Comparison of ENCODE assay signal across 10 cellular contexts in the genomic region with DNA sequence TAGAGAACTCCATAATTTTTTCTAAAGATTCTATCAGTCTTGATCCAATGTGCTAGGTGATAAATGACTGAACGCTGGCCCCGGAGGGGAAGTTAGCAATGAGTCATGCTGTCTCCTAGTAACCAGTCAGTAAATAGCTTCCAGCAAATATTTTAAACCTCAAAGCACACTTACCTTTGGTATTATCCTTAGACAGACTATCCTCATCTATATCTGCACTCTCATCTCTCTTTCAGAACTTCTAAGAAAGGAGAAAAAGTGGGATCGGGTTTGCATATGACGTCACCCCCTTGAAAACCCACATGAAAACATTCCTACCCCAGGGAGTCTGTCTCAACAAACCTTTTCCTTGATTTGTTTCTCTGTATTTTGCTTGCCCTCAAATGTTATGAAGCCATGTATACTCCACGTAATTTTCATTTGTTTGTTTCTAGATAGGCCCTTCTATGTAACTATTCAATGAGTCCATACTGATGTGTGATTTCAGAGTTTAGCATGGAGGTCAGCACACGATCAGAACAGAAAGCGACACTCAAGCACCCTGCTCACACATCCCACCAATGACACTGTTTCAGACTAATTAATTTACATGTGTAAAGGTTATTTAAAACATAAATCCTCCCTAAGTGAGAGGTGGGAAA.
DNase-seq lines count a peak whose midpoint lies in the region; ATAC-seq and FAIRE-seq lines count a peak whose summit lies in the region.
"Had no signal": no experiment of that assay in that cellular context is flagged by ENCODE, and none has a peak within 500 bp of the region (broad histone marks: within the 10 kb centered on the region; RNA-seq: fewer than 3 reads in every experiment).

No MANE protein-coding gene starts in this region.

- H3K27ac ChIP-seq in small intestine (ENCODE audit: low read depth in 1 of 2, low read length in 1 of 2) = no peak overlapping the region

- no peaks in the 10 kb centered on the region for H3K27me3 Mint-ChIP-seq in T-helper 2 cell treated with Interferon-gamma antibody and Interleukin-4, amounts not matched to agents 5 μg/mL and 100 μg/mL, for 36 hours (ENCODE audit: low read depth)
- H3K27me3 Mint-ChIP-seq: B cell had no signal

- no peaks in the 10 kb centered on the region for H3K27me3 ChIP-seq in small intestine (ENCODE audit: control insufficient read depth in 2 of 2, insufficient read depth in 2 of 2, low read length in 2 of 2)

- DNase-seq in NCI-H2081 (lab: John Stamatoyannopoulos, UW) (peak; percentile 2 to 40), NCI-H2081 treated with DMSO at 0.1 percent for 48 hours (lab: John Stamatoyannopoulos, UW) (no peak), KBM-7 (peak; percentile 79), glomerular endothelial cell (ENCODE audit: extremely low read depth, low read depth, low spot score) (peak; percentile 82), small intestine (peak; percentile 68), posterior vena cava (ENCODE audit: low spot score) (no peak)
- DNase-seq in T-helper 2 cell treated with Interferon-gamma antibody and Interleukin-4, amounts not matched to agents 5 μg/mL and 100 μg/mL, for 36 hours (ENCODE audit: low spot score) = peak; percentile 26

- H3K4me1 ChIP-seq in small intestine (ENCODE audit: control insufficient read depth in 2 of 2, insufficient read depth in 1 of 2, low read depth in 1 of 2, low read length in 1 of 2) = no peaks in the 10 kb centered on the region

- H3K36me3 ChIP-seq in small intestine (ENCODE audit: control insufficient read depth in 2 of 2, insufficient read depth in 2 of 2, low read length in 2 of 2) = no peaks in the 10 kb centered on the region

- intact Hi-C loops in posterior vena cava (cut with DNase I) = no loop called here

- no peaks in the 10 kb centered on the region for H3K9me3 Mint-ChIP-seq in T-helper 2 cell treated with Interferon-gamma antibody and Interleukin-4, amounts not matched to agents 5 μg/mL and 100 μg/mL, for 36 hours
- H3K9me3 Mint-ChIP-seq: activated naive CD4-positive, alpha-beta T cell treated with anti-CD3 and anti-CD28 coated beads, Interleukin-2, amount 50 U/mL, for 24 hours had no signal

- H3K27ac Mint-ChIP-seq in T-helper 2 cell treated with Interferon-gamma antibody and Interleukin-4, amounts not matched to agents 5 μg/mL and 100 μg/mL, for 36 hours = no peak overlapping the region
- H3K27ac Mint-ChIP-seq: B cell had no signal

- no peaks in the 10 kb centered on the region for H3K36me3 Mint-ChIP-seq in T-helper 2 cell treated with Interferon-gamma antibody and Interleukin-4, amounts not matched to agents 5 μg/mL and 100 μg/mL, for 36 hours (ENCODE audit: low read depth)
- H3K36me3 Mint-ChIP-seq: activated naive CD4-positive, alpha-beta T cell treated with anti-CD3 and anti-CD28 coated beads, Interleukin-2, amount 50 U/mL, for 24 hours had no signal

- peak; percentile 78 for ATAC-seq in GM21737 (IDR thresholded peaks at IDR 0.05; ENCODE audit: unreplicated experiment)

- in situ Hi-C loops in KBM-7 (cut with MboI; ENCODE audit: low pct_unique_long_range_greater_than_20kb, low sequenced_read_pairs) = no loop called here

- H3K9me3 ChIP-seq in small intestine (ENCODE audit: control insufficient read depth, low read depth) = no peaks in the 10 kb centered on the region

- FAIRE-seq in small intestine (lab: Jason Lieb, UNC) = no peak

- H3K4me1 Mint-ChIP-seq in T-helper 2 cell treated with Interferon-gamma antibody and Interleukin-4, amounts not matched to agents 5 μg/mL and 100 μg/mL, for 36 hours (ENCODE audit: low read depth) = peaks cover 2% of the 10 kb centered on the region
- H3K4me1 Mint-ChIP-seq: activated naive CD4-positive, alpha-beta T cell treated with anti-CD3 and anti-CD28 coated beads, Interleukin-2, amount 50 U/mL, for 24 hours; B cell had no signal

- no peak overlapping the region for H3K4me3 ChIP-seq in small intestine (ENCODE audit: low read depth in 1 of 2, low read length in 2 of 2)

- no peak overlapping the region for H3K4me3 Mint-ChIP-seq in T-helper 2 cell treated with Interferon-gamma antibody and Interleukin-4, amounts not matched to agents 5 μg/mL and 100 μg/mL, for 36 hours
- H3K4me3 Mint-ChIP-seq: activated naive CD4-positive, alpha-beta T cell treated with anti-CD3 and anti-CD28 coated beads, Interleukin-2, amount 50 U/mL, for 24 hours; B cell had no signal

- WGBS in small intestine, 3 donors = 19 to 25% (median 21%) methylated on average over 7 of the region's 7 CpGs

Comparison
In these comparisons a context has a peak if more than half of its experiments do, and no peak if none do; other contexts are left out.
1. DNase-seq: peak in NCI-H2081 (2 of 2), KBM-7 (single experiment), T-helper 2 cell treated with Interferon-gamma antibody and Interleukin-4, amounts not matched to agents 5 μg/mL and 100 μg/mL, for 36 hours (single experiment), glomerular endothelial cell (single experiment) and small intestine (single experiment); none in NCI-H2081 treated with DMSO at 0.1 percent for 48 hours (single experiment) and posterior vena cava (single experiment).